In genomic region chr6:113809818-113810217, GRCh38 we compare ENCODE assay signal across 11 cellular contexts. TPM values are rescaled to one million over a fixed set of nuclear protein-coding genes. Genes with fewer than 3 reads are reported as not detected.
A peak's percentile ranks its signal among the peaks of the same experiment; 100 is the strongest.
DNase-seq lines count a peak whose midpoint lies in the region; ATAC-seq and TF ChIP-seq lines count a peak whose summit lies in the region.
"Had no signal": no experiment of that assay in that cellular context is flagged by ENCODE, and none has a peak within 500 bp of the region (broad histone marks: within the 10 kb centered on the region; RNA-seq: fewer than 3 reads in every experiment).

No MANE protein-coding gene starts in this region.

- WGBS in adrenal gland, 4 donors = 67 to 74% (median 70%) methylated on average over 5 of the region's 5 CpGs

- H3K4me1 ChIP-seq in adrenal gland (replicated peaks in 1 of 2) = no peaks in the 10 kb centered on the region

- no peaks in the 10 kb centered on the region for H3K36me3 ChIP-seq in adrenal gland (replicated peaks in 1 of 2)

- peak; percentile 69 for ATAC-seq in GM18502 (IDR thresholded peaks at IDR 0.05; ENCODE audit: poor library complexity, unreplicated experiment)
- ATAC-seq in GM21576 (IDR thresholded peaks at IDR 0.05; ENCODE audit: unreplicated experiment) = peak; percentile 59
- ATAC-seq in HG03469 (IDR thresholded peaks at IDR 0.05; ENCODE audit: unreplicated experiment) = peak; percentile 44

- H3K4me3 ChIP-seq in adrenal gland = no peak overlapping the region
- H3K4me3 ChIP-seq: dorsolateral prefrontal cortex, lung had no signal

- intact Hi-C loops in adrenal gland (cut with DNase I) = no loop called here

- H3K9me3 ChIP-seq in adrenal gland (replicated peaks in 1 of 3) = no peaks in the 10 kb centered on the region

- peak; percentile 30 for DNase-seq in foreskin melanocyte
- no peak for DNase-seq in LoVo (ENCODE audit: low spot score)
- no peak for DNase-seq in NK-92 treated with Interleukin-12 subunit alpha and Interleukin-12 subunit beta, amount 100 ng/mL, for 24 hours (lab: John Stamatoyannopoulos, UW)
- DNase-seq in adrenal gland = no peak
- DNase-seq in activated effector memory CD4-positive, alpha-beta T cell treated with anti-CD3 and anti-CD28 coated beads, Interleukin-2, amount 50 U/mL, for 16 hours = no peak
- DNase-seq: dorsolateral prefrontal cortex, NCI-H2081 had no signal

- H3K27me3 ChIP-seq in adrenal gland = no peaks in the 10 kb centered on the region
- H3K27me3 ChIP-seq: dorsolateral prefrontal cortex had no signal

- no peak for TF ChIP-seq POLR2A in adrenal gland (IDR thresholded peaks at IDR 0.05)

- TF ChIP-seq CTCF in adrenal gland (IDR thresholded peaks at IDR 0.05) = no peak

- peak overlapping the region in 1 of 5 donors; percentile 13 for H3K27ac ChIP-seq in adrenal gland

RNA-seq across cellular contexts. Expression of gene MARCKS, which starts 47.3 kb away (rescaled TPM):
- total RNA-seq in adrenal gland = 10 to 100 TPM; 27.6 to 65.1 (median 42.5) TPM
- 10 to 100 TPM in 2 of 3 donors, 1 to 10 TPM in 1; 8.7 to 12.8 (median 12.3) TPM for polyA plus RNA-seq in adrenal gland
